ENCODE assay signal across 33 cellular contexts in genomic region chr16:64731891-64732290, GRCh38.
"Had no signal": no experiment of that assay in that cellular context is flagged by ENCODE, and none has a peak within 500 bp of the region (broad histone marks: within the 10 kb centered on the region; RNA-seq: fewer than 3 reads in every experiment).

No MANE protein-coding gene starts in this region.

- H3K27me3 ChIP-seq: MG63 had no signal

- H3K4me3 ChIP-seq: MG63 had no signal

- H3K9me3 ChIP-seq: MG63 had no signal

- DNase-seq: Karpas-422, Kasumi-1, MG63, MM.1S, MV-4-11, NCI-H1048, NCI-H1092, NCI-H1092 treated with DMSO at 0.1 percent for 48 hours, NCI-H1105, NCI-H1105 treated with DMSO at 0.1 percent for 48 hours, NCI-H1417, NCI-H1417 treated with DMSO at 0.1 percent for 48 hours, NCI-H1436, NCI-H1436 treated with DMSO at 0.1 percent for 48 hours, NCI-H146, NCI-H1694, NCI-H1694 treated with DMSO at 0.1 percent for 48 hours, NCI-H187, NCI-H187 treated with DMSO at 0.1 percent for 48 hours, NCI-H1930, NCI-H2029, NCI-H2029 treated with DMSO at 0.1 percent for 48 hours, NCI-H2081, NCI-H2081 treated with DMSO at 0.1 percent for 48 hours, NCI-H2107, NCI-H2171, NCI-H2171 treated with DMSO at 0.1 percent for 48 hours, NCI-H2227 treated with DMSO at 0.1 percent for 48 hours, NCI-H226, NCI-H345, NCI-H446 treated with DMSO at 0.1 percent for 48 hours, NCI-H510A, NCI-H510A treated with DMSO at 0.1 percent for 48 hours had no signal

- H3K36me3 ChIP-seq: MG63 had no signal
